Comparison of ENCODE assay signal across 21 cellular contexts in genomic region chr17:16935241-16935663, GRCh38. TPM values are rescaled to one million over a fixed set of nuclear protein-coding genes. Genes with fewer than 3 reads are reported as not detected.
DNase-seq lines count a peak whose midpoint lies in the region; ATAC-seq and TF ChIP-seq lines count a peak whose summit lies in the region.
"Had no signal": no experiment of that assay in that cellular context is flagged by ENCODE, and none has a peak within 500 bp of the region (broad histone marks: within the 10 kb centered on the region; RNA-seq: fewer than 3 reads in every experiment).

No MANE protein-coding gene starts in this region.

- TF ChIP-seq CTCF in CD14-positive monocyte (IDR thresholded peaks at IDR 0.05) (no peak), GM13976 (IDR thresholded peaks at IDR 0.05; ENCODE audit: borderline replicate concordance, control extremely low read depth, extremely low read depth, insufficient read depth, missing control alignments) (no peak), gastroesophageal sphincter (IDR thresholded peaks at IDR 0.05) (no peak)

- no peak for TF ChIP-seq POLR2A in gastroesophageal sphincter (IDR thresholded peaks at IDR 0.05)

- WGBS in gastroesophageal sphincter (ENCODE audit: low coverage in 1 of 2), 2 donors, result 100% methylated on average over 2 of the region's 5 CpGs; no CpG with 5 or more reads in 1 of the 2 donors

- no peak for TF ChIP-seq EP300 in gastroesophageal sphincter (IDR thresholded peaks at IDR 0.05)

- H3K27ac Mint-ChIP-seq in CD14-positive monocyte, result no peak overlapping the region
- H3K27ac Mint-ChIP-seq: activated naive CD4-positive, alpha-beta T cell treated with anti-CD3 and anti-CD28 coated beads for 36 hours had no signal

- H3K27ac ChIP-seq in SJCRH30 (no peak overlapping the region), gastroesophageal sphincter (no peak overlapping the region)
- H3K27ac ChIP-seq: PC-9 had no signal

- H3K36me3 ChIP-seq in SJCRH30 (no peaks in the 10 kb centered on the region), gastroesophageal sphincter (no peaks in the 10 kb centered on the region)

- intact Hi-C loops in CD14-positive monocyte (cut with micrococcal nuclease), result no loop called here

- no peaks in the 10 kb centered on the region for H3K4me1 Mint-ChIP-seq in CD14-positive monocyte
- H3K4me1 Mint-ChIP-seq: stimulated activated naive CD8-positive, alpha-beta T cell treated with anti-CD3 and anti-CD28 coated beads, Interleukin-15, amount 100 ng/mL, for 72 hours had no signal

- no peaks in the 10 kb centered on the region for H3K36me3 Mint-ChIP-seq in CD14-positive monocyte

- no peaks in the 10 kb centered on the region for H3K9me3 ChIP-seq in SJCRH30 (replicated peaks)
- H3K9me3 ChIP-seq in gastroesophageal sphincter, result no peaks in the 10 kb centered on the region
- H3K9me3 ChIP-seq: mucosa of descending colon had no signal

- no peaks in the 10 kb centered on the region for H3K9me3 Mint-ChIP-seq in CD14-positive monocyte
- H3K9me3 Mint-ChIP-seq: activated naive CD4-positive, alpha-beta T cell treated with anti-CD3 and anti-CD28 coated beads for 36 hours; stimulated activated naive CD8-positive, alpha-beta T cell treated with anti-CD3 and anti-CD28 coated beads, Interleukin-15, amount 100 ng/mL, for 72 hours had no signal

- H3K4me1 ChIP-seq in SJCRH30, result no peaks in the 10 kb centered on the region
- H3K4me1 ChIP-seq in gastroesophageal sphincter, result no peaks in the 10 kb centered on the region

- H3K27me3 ChIP-seq in SJCRH30, result peaks cover 25% of the 10 kb centered on the region
- peaks cover 6% of the 10 kb centered on the region for H3K27me3 ChIP-seq in gastroesophageal sphincter

- in situ Hi-C loops in GM13976 (cut with MboI; ENCODE audit: low sequenced_read_pairs, unreplicated experiment), result no loop called here

- DNase-seq in CD14-positive monocyte (ENCODE audit: low spot score) (peak; percentile 38), GM13976 (ENCODE audit: low spot score) (peak; percentile 32), SJCRH30 (peak; percentile 53 to 54), myocyte (ENCODE audit: low read depth) (peak; percentile 48), GF-D8 (lab: John Stamatoyannopoulos, UW) (no peak)
- no peak for DNase-seq in activated T-cell treated with anti-CD3 and anti-CD28 coated beads, Interleukin-2, amount 50 U/mL, for 1 hour
- DNase-seq: activated CD4-positive, alpha-beta T cell treated with anti-CD3 and anti-CD28 coated beads for 48 hours; activated naive CD4-positive, alpha-beta T cell treated with anti-CD3 and anti-CD28 coated beads for 36 hours; EL; hypothalamus; mucosa of descending colon; NCI-H146; NCI-H774; occipital lobe; PC-9 had no signal

- no peak overlapping the region for H3K4me3 Mint-ChIP-seq in CD14-positive monocyte
- H3K4me3 Mint-ChIP-seq: activated naive CD4-positive, alpha-beta T cell treated with anti-CD3 and anti-CD28 coated beads for 36 hours; stimulated activated naive CD8-positive, alpha-beta T cell treated with anti-CD3 and anti-CD28 coated beads, Interleukin-15, amount 100 ng/mL, for 72 hours had no signal

- H3K4me3 ChIP-seq in SJCRH30 (no peak overlapping the region), gastroesophageal sphincter (no peak overlapping the region)
- H3K4me3 ChIP-seq: mucosa of descending colon, PC-9 had no signal

- ATAC-seq in GM18909 (IDR thresholded peaks at IDR 0.05; ENCODE audit: poor library complexity, unreplicated experiment), result no peak
- no peak for ATAC-seq in gastroesophageal sphincter
- ATAC-seq: mucosa of descending colon; SK-N-SH treated with all-trans-retinoic acid at 6 μM for 48 hours; stimulated activated naive CD8-positive, alpha-beta T cell treated with anti-CD3 and anti-CD28 coated beads, Interleukin-15, amount 100 ng/mL, for 72 hours had no signal

- H3K27me3 Mint-ChIP-seq in CD14-positive monocyte (ENCODE audit: low read depth in 3 of 3), result peaks cover 0 to 14% (median 14%) of the 10 kb centered on the region in 3 donors

RNA-seq across cellular contexts. Expression of gene TNFRSF13B, which starts 36.7 kb away (rescaled TPM):
- under 1 TPM in 1 of 2 donors, not detected in 1; 0.47 TPM for polyA plus RNA-seq in CD14-positive monocyte
- not detected in 2 replicates for total RNA-seq in SJCRH30 (2014; rRNA removed; shearing (Covaris generic))
- total RNA-seq in myocyte (not detected in 2 replicates), gastroesophageal sphincter (under 1 TPM in 1 of 4 donors, not detected in 3; 0.81 TPM)
- not detected for polyA plus RNA-seq in myocyte (2012)
- total RNA-seq: activated naive CD4-positive, alpha-beta T cell treated with anti-CD3 and anti-CD28 coated beads for 36 hours; astrocyte; kidney epithelial cell; occipital lobe; PC-9 had no signal

Comparison
In these comparisons a context has a peak if more than half of its experiments do, and no peak if none do; other contexts are left out.
1. DNase-seq: peak in CD14-positive monocyte (single experiment), GM13976 (single experiment), SJCRH30 (2 of 2) and myocyte (single experiment); none in GF-D8 (single experiment) and activated T-cell treated with anti-CD3 and anti-CD28 coated beads, Interleukin-2, amount 50 U/mL, for 1 hour (single experiment).